ENCODE assay signal across 1 cellular context in genomic region chr4:108166441-108167315, GRCh38.
A peak's percentile ranks its signal among the peaks of the same experiment; 100 is the strongest.
TF ChIP-seq lines count a peak whose summit lies in the region.

No MANE protein-coding gene starts in this region.

TF ChIP-seq in K562, 482 proteins besides CTCF, POLR2A, EP300 and RAD21 (continued from another document):
- TF ChIP-seq REST (CRISPR knock-in tag; IDR thresholded peaks at IDR 0.05; ENCODE audit: low read depth): no peak
- no peak; the same call in 1 of the 2 replicates for TF ChIP-seq VEZF1 (CRISPR knock-in tag; IDR thresholded peaks at IDR 0.05)
- no peak for TF ChIP-seq KLF13 (tag; IDR thresholded peaks at IDR 0.05; ENCODE audit: borderline replicate concordance, low read depth)
- TF ChIP-seq DDX20 (tag; IDR thresholded peaks at IDR 0.05; ENCODE audit: low read depth): no peak
- TF ChIP-seq ZNF707 (CRISPR knock-in tag; conservative IDR thresholded peaks at IDR 0.05): no peak
- no peak for TF ChIP-seq MCM5 (IDR thresholded peaks at IDR 0.05; ENCODE audit: low read depth)
- TF ChIP-seq TAF1 (IDR thresholded peaks at IDR 0.05; ENCODE audit: control insufficient read depth, extremely low read depth, insufficient read depth, low read length, severe bottlenecking): peak; percentile 45
- TF ChIP-seq ARID4B (CRISPR knock-in tag; IDR thresholded peaks at IDR 0.05): no peak
- no peak for TF ChIP-seq MEF2A (IDR thresholded peaks at IDR 0.05; ENCODE audit: control insufficient read depth, low read depth, low read length)
- no peak for TF ChIP-seq RFX5 (IDR thresholded peaks at IDR 0.05; ENCODE audit: low read depth, low read length)
- TF ChIP-seq KAT7 (CRISPR knock-in tag; IDR thresholded peaks at IDR 0.05; ENCODE audit: borderline replicate concordance): 0 out of 2 replicates have a peak, but pooled peaks have one; percentile 15
- no peak for TF ChIP-seq SLC30A9 (CRISPR knock-in tag; IDR thresholded peaks at IDR 0.05)
- no peak for TF ChIP-seq NUFIP1 (IDR thresholded peaks at IDR 0.05; ENCODE audit: partially characterized antibody)
- TF ChIP-seq SAFB2 (IDR thresholded peaks at IDR 0.05; ENCODE audit: borderline replicate concordance, low read depth, low read length, severe bottlenecking): no peak
- TF ChIP-seq RBM17 (IDR thresholded peaks at IDR 0.05; ENCODE audit: borderline replicate concordance, low read depth, low read length): no peak
- TF ChIP-seq HNRNPL (IDR thresholded peaks at IDR 0.05; ENCODE audit: low read depth, low read length): no peak
- TF ChIP-seq THAP12 (CRISPR knock-in tag; IDR thresholded peaks at IDR 0.05): no peak
- TF ChIP-seq NFIX (CRISPR knock-in tag; IDR thresholded peaks at IDR 0.05; ENCODE audit: low read depth): no peak
- TF ChIP-seq ZNF24 (IDR thresholded peaks at IDR 0.05): no peak
- TF ChIP-seq NFIC (IDR thresholded peaks at IDR 0.05): 0 out of 2 replicates have a peak, but pooled peaks have one; percentile 11
- TF ChIP-seq EP400 (IDR thresholded peaks at IDR 0.05): peak; percentile 23; the same call in 1 of the 2 replicates
- no peak for TF ChIP-seq NR0B1 (IDR thresholded peaks at IDR 0.05; ENCODE audit: partially characterized antibody)
- no peak for TF ChIP-seq RBM22 (IDR thresholded peaks at IDR 0.05; ENCODE audit: low read depth, low read length, poor library complexity, severe bottlenecking)
- TF ChIP-seq CHCHD3 (CRISPR knock-in tag; IDR thresholded peaks at IDR 0.05): no peak
- no peak for TF ChIP-seq SREBF1 (IDR thresholded peaks at IDR 0.05; ENCODE audit: borderline replicate concordance, low read depth, low read length)
- TF ChIP-seq RHOXF2B (CRISPR knock-in tag; conservative IDR thresholded peaks at IDR 0.05): no peak
- TF ChIP-seq TAF9B (IDR thresholded peaks at IDR 0.05; ENCODE audit: partially characterized antibody): no peak
